Comparison of ENCODE assay signal across 8 cellular contexts in the genomic region with DNA sequence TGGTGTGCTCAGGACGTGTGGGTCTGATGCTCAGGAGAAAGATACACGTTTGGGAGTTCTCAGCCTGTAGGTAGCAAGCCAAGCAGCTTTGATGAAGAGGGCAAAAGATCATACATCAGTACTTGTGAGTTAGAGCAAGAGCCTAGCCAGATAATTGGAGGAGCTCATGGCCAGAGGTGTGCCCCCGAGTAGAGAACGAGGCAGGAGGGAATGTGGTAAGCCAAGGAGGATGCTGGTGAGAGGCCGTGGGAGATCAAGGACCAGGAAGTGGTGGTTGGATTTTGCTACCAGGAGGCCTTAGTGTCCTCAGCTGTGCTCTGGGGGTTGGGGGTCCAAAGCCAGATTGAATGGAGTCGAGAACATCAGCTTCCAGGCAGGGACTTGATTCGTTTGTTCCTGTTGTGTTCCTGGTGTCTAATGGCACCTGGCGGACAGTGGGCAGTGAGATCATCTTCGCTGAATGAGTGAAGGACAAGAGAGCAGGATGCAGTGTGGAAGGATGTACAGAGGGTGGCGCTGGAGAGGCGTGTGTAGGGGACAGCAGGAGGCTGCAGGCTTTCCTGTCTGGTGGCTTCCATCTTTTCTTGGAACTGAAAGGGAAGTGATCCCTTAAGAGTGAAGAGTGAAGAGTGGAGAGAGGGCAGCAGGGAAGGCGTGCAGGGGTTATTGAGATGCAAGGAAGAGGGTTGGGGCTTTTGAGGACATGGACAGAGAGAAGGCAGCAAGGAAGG. TPM values are rescaled to one million over a fixed set of nuclear protein-coding genes. Genes with fewer than 3 reads are reported as not detected.
A peak's percentile ranks its signal among the peaks of the same experiment; 100 is the strongest.
DNase-seq lines count a peak whose midpoint lies in the region; ATAC-seq and TF ChIP-seq lines count a peak whose summit lies in the region.

No MANE protein-coding gene starts in this region.

- peaks cover 0 to 63% (median 26%) of the 10 kb centered on the region in 11 experiments; a peak in 15 of 22 replicates for H4K20me1 ChIP-seq in BLaER1 treated with 17β-estradiol and CSF1 and Interleukin-3, amounts not matched to agents 10 nM and 100 nM
- H4K20me1 ChIP-seq in GM23338 (replicated peaks; ENCODE audit: insufficient read depth) = peaks cover 11% of the 10 kb centered on the region; the same call in 1 of the 2 replicates

- intact Hi-C loops in dendritic cell treated with granulocyte-macrophage colony-stimulating factor and Interleukin-4, amounts not matched to agents 40 ng/mL and 50 ng/mL, for 4 days (cut with micrococcal nuclease) = loop anchor here (10.0 kb wide), 1 partner anchor 510 kb away; a partner anchor contains a TSS
- intact Hi-C loops in posterior vena cava (cut with DNase I) = no loop called here

- H3K27me3 ChIP-seq in BLaER1 treated with 17β-estradiol and CSF1 and Interleukin-3, amounts not matched to agents 10 nM and 100 nM = no peaks in the 10 kb centered on the region
- no peaks in the 10 kb centered on the region for H3K27me3 ChIP-seq in GM23338 (ENCODE audit: insufficient read depth)

- H3K27ac Mint-ChIP-seq in GM23338 = peak overlapping the region; percentile 49; the same call in 1 of the 2 replicates
- H3K27ac Mint-ChIP-seq in dendritic cell treated with granulocyte-macrophage colony-stimulating factor and Interleukin-4, amounts not matched to agents 40 ng/mL and 50 ng/mL, for 4 days = peak overlapping the region; percentile 77
- H3K27ac Mint-ChIP-seq in naive B cell = peak overlapping the region in 4 of 6 donors; percentile 2 to 76 (median 27)

- peaks cover 66% of the 10 kb centered on the region for H3K36me3 Mint-ChIP-seq in GM23338 (ENCODE audit: low read depth)
- peaks cover 51% of the 10 kb centered on the region for H3K36me3 Mint-ChIP-seq in dendritic cell treated with granulocyte-macrophage colony-stimulating factor and Interleukin-4, amounts not matched to agents 40 ng/mL and 50 ng/mL, for 4 days (ENCODE audit: low read depth)
- peaks cover 0 to 7% of the 10 kb centered on the region in 2 donors for H3K36me3 Mint-ChIP-seq in naive B cell

- H3K4me1 ChIP-seq in BLaER1 treated with 17β-estradiol and CSF1 and Interleukin-3, amounts not matched to agents 10 nM and 100 nM = peaks cover 59 to 68% (median 65%) of the 10 kb centered on the region in 10 experiments
- no peaks in the 10 kb centered on the region for H3K4me1 ChIP-seq in GM23338 (ENCODE audit: insufficient read depth)

- H3K9me3 Mint-ChIP-seq in GM23338 (no peaks in the 10 kb centered on the region; the same call in 1 of the 3 replicates), naive B cell (no peaks in the 10 kb centered on the region)
- H3K9me3 Mint-ChIP-seq in dendritic cell treated with granulocyte-macrophage colony-stimulating factor and Interleukin-4, amounts not matched to agents 40 ng/mL and 50 ng/mL, for 4 days = no peaks in the 10 kb centered on the region

- no peak overlapping the region for H3K4me3 Mint-ChIP-seq in GM23338
- peak overlapping the region; percentile 33 for H3K4me3 Mint-ChIP-seq in dendritic cell treated with granulocyte-macrophage colony-stimulating factor and Interleukin-4, amounts not matched to agents 40 ng/mL and 50 ng/mL, for 4 days
- H3K4me3 Mint-ChIP-seq in naive B cell = peak overlapping the region in 2 of 8 donors; percentile 16 to 76

- no peaks in the 10 kb centered on the region for H3K9me2 ChIP-seq in GM23338 (ENCODE audit: insufficient read depth)

- no peak overlapping the region; a peak in 1 of 20 replicates for H3K4me3 ChIP-seq in BLaER1 treated with 17β-estradiol and CSF1 and Interleukin-3, amounts not matched to agents 10 nM and 100 nM
- H3K4me3 ChIP-seq in GM23338 = no peak overlapping the region

- DNase-seq in GM23338 (ENCODE audit: low spot score) = peak; percentile 88
- peak; percentile 26 for DNase-seq in RPMI7951 (ENCODE audit: low read depth)
- DNase-seq in naive B cell = no peak
- no peak for DNase-seq in posterior vena cava (ENCODE audit: low spot score)
- DNase-seq in DMS79 treated with DMSO at 0.1 percent for 48 hours (lab: John Stamatoyannopoulos, UW) = no peak

- H3K4me2 ChIP-seq in BLaER1 treated with 17β-estradiol and CSF1 and Interleukin-3, amounts not matched to agents 10 nM and 100 nM = peak overlapping the region; percentile 51 to 92 (median 74)
- H3K4me2 ChIP-seq in GM23338 = no peak overlapping the region

- H3K9me3 ChIP-seq in BLaER1 treated with 17β-estradiol and CSF1 and Interleukin-3, amounts not matched to agents 10 nM and 100 nM (replicated peaks in 1 of 11) = no peaks in the 10 kb centered on the region

- peak overlapping the region in 10 of 11 experiments; percentile 34 to 62 (median 44); a peak in 19 of 22 replicates for H3K27ac ChIP-seq in BLaER1 treated with 17β-estradiol and CSF1 and Interleukin-3, amounts not matched to agents 10 nM and 100 nM
- 0 out of 2 replicates have a peak overlapping the region, but pooled peaks have one; percentile 50 for H3K27ac ChIP-seq in GM23338 (ENCODE audit: low read depth)

- TF ChIP-seq CTCF in GM23338 (conservative IDR thresholded peaks at IDR 0.05; ENCODE audit: low read depth in 2 of 2) = peak; percentile 72 to 83

- no peak overlapping the region for H2AFZ ChIP-seq in GM23338

- peak; percentile 92 for ATAC-seq in GM23338
- no peak for ATAC-seq in naive B cell (ENCODE audit: low read depth in 2 of 2)
- no peak for ATAC-seq in HG03196 (IDR thresholded peaks at IDR 0.05; ENCODE audit: unreplicated experiment)

- no peaks in the 10 kb centered on the region for H3K79me2 ChIP-seq in GM23338 (replicated peaks; ENCODE audit: insufficient read depth)

- peak overlapping the region; percentile 9 to 65 (median 29); a peak in 17 of 22 replicates for H3K9ac ChIP-seq in BLaER1 treated with 17β-estradiol and CSF1 and Interleukin-3, amounts not matched to agents 10 nM and 100 nM

- peaks cover 5% of the 10 kb centered on the region; the same call in 2 of the 3 replicates for H3K4me1 Mint-ChIP-seq in GM23338
- peaks cover 36% of the 10 kb centered on the region for H3K4me1 Mint-ChIP-seq in dendritic cell treated with granulocyte-macrophage colony-stimulating factor and Interleukin-4, amounts not matched to agents 40 ng/mL and 50 ng/mL, for 4 days (ENCODE audit: low read depth)
- H3K4me1 Mint-ChIP-seq in naive B cell = peaks cover 12 to 24% (median 20%) of the 10 kb centered on the region in 3 donors

- peaks cover 2% of the 10 kb centered on the region for H3K27me3 Mint-ChIP-seq in GM23338 (ENCODE audit: insufficient read depth, low read depth, poor library complexity)
- no peaks in the 10 kb centered on the region for H3K27me3 Mint-ChIP-seq in dendritic cell treated with granulocyte-macrophage colony-stimulating factor and Interleukin-4, amounts not matched to agents 40 ng/mL and 50 ng/mL, for 4 days
- H3K27me3 Mint-ChIP-seq in naive B cell = no peaks in the 10 kb centered on the region

- H3K36me3 ChIP-seq in BLaER1 treated with 17β-estradiol and CSF1 and Interleukin-3, amounts not matched to agents 10 nM and 100 nM = peaks cover 46 to 86% (median 67%) of the 10 kb centered on the region in 11 experiments
- peaks cover 24% of the 10 kb centered on the region for H3K36me3 ChIP-seq in GM23338 (ENCODE audit: insufficient read depth)

- H3F3A ChIP-seq in GM23338 (replicated peaks; ENCODE audit: low read depth) = peaks cover 3% of the 10 kb centered on the region; the same call in 1 of the 2 replicates

TF ChIP-seq in GM23338, 12 proteins besides CTCF, POLR2A, EP300 and RAD21 (continues in another document):
- TF ChIP-seq POLR2AphosphoS5 (IDR thresholded peaks at IDR 0.05; ENCODE audit: low read depth) = no peak

RNA-seq across cellular contexts. Expression of a gene that starts 11.6 kb away (rescaled TPM):
- total RNA-seq in GM23338 (2014; rRNA removed; shearing (Covaris generic)) = 63.5 and 71.5 TPM in 2 replicates
- polyA plus RNA-seq in GM23338 (2016; fragmentation: Nextera tagmentation; extraction: Ambion mirVana) (12.5 and 16.4 TPM in 2 replicates), naive B cell (ENCODE audit: low read depth in 6 of 6) (under 1 TPM in 4 of 6 donors, not detected in 2; 0.21 to 0.48 (median 0.27) TPM)
- total RNA-seq in RPMI7951 (2014; rRNA removed; shearing (Covaris generic)) = 3.7 and 8.1 TPM in 2 replicates
- 10 to 100 TPM; 13.7 to 14.5 TPM for total RNA-seq in posterior vena cava

RNA-seq across cellular contexts. Expression of a gene that starts 13.9 kb away (rescaled TPM):
- total RNA-seq in GM23338 (2014; rRNA removed; shearing (Covaris generic)) = 14.9 and 15.9 TPM in 2 replicates
- polyA plus RNA-seq in GM23338 (2016; fragmentation: Nextera tagmentation; extraction: Ambion mirVana) (6.9 and 9.8 TPM in 2 replicates), naive B cell (ENCODE audit: low read depth in 6 of 6) (10 to 100 TPM; 65.8 to 83.4 (median 78.3) TPM)
- 28.5 and 41.6 TPM in 2 replicates for total RNA-seq in RPMI7951 (2014; rRNA removed; shearing (Covaris generic))
- 10 to 100 TPM; 11.0 to 17.5 TPM for total RNA-seq in posterior vena cava

RNA-seq across cellular contexts. Expression of a gene that starts 22.6 kb away (rescaled TPM):
- total RNA-seq in GM23338 (2014; rRNA removed; shearing (Covaris generic)) = 14.5 and 21.9 TPM in 2 replicates
- polyA plus RNA-seq in GM23338 (2016; fragmentation: Nextera tagmentation; extraction: Ambion mirVana) (10.8 and 10.9 TPM in 2 replicates), naive B cell (ENCODE audit: low read depth in 6 of 6) (1 to 10 TPM in 2 of 6 donors, under 1 TPM in 3, not detected in 1; 0.69 to 2.8 (median 0.85) TPM)
- 1.1 and 1.2 TPM in 2 replicates for total RNA-seq in RPMI7951 (2014; rRNA removed; shearing (Covaris generic))
- 10 to 100 TPM; 11.8 to 17.7 TPM for total RNA-seq in posterior vena cava

RNA-seq across cellular contexts. Expression of a gene that starts 38.6 kb away (rescaled TPM):
- 0.52 and 0.54 TPM in 2 replicates for total RNA-seq in GM23338 (2014; rRNA removed; shearing (Covaris generic))
- polyA plus RNA-seq in GM23338 (2016; fragmentation: Nextera tagmentation; extraction: Ambion mirVana) (0.24 and 0.43 TPM in 2 replicates), naive B cell (ENCODE audit: low read depth in 6 of 6) (under 1 TPM in 3 of 6 donors, not detected in 3; 0.40 to 0.67 (median 0.47) TPM)
- 0.24 and 0.39 TPM in 2 replicates for total RNA-seq in RPMI7951 (2014; rRNA removed; shearing (Covaris generic))
- total RNA-seq in posterior vena cava = 1 to 10 TPM; 5.0 to 5.2 TPM

RNA-seq across cellular contexts. Expression of a gene that starts 41.1 kb away (rescaled TPM):
- total RNA-seq in GM23338 (2014; rRNA removed; shearing (Covaris generic)) = 17.5 and 20.4 TPM in 2 replicates
- polyA plus RNA-seq in GM23338 (2016; fragmentation: Nextera tagmentation; extraction: Ambion mirVana) (21.8 and 22.1 TPM in 2 replicates), naive B cell (ENCODE audit: low read depth in 6 of 6) (10 to 100 TPM; 29.4 to 40.3 (median 33.1) TPM)
- 40.5 and 42.2 TPM in 2 replicates for total RNA-seq in RPMI7951 (2014; rRNA removed; shearing (Covaris generic))
- 10 to 100 TPM; 33.6 to 36.3 TPM for total RNA-seq in posterior vena cava

Comparison
In these comparisons a context has a peak if more than half of its experiments do, and no peak if none do; other contexts are left out.
1. DNase-seq: peak in GM23338 (single experiment) and RPMI7951 (single experiment); none in naive B cell (single experiment), posterior vena cava (single experiment) and DMS79 treated with DMSO at 0.1 percent for 48 hours (single experiment).
2. H3K27ac Mint-ChIP-seq: peak in every context shown above with its lines; median percentile 77 in dendritic cell treated with granulocyte-macrophage colony-stimulating factor and Interleukin-4, amounts not matched to agents 40 ng/mL and 50 ng/mL, for 4 days; 49 in GM23338; 27 in naive B cell.